In genomic region chr5:41156739-41157138, GRCh38 we compare ENCODE assay signal across 17 cellular contexts. TPM values are rescaled to one million over a fixed set of nuclear protein-coding genes. Genes with fewer than 3 reads are reported as not detected.
DNase-seq lines count a peak whose midpoint lies in the region; ATAC-seq and TF ChIP-seq lines count a peak whose summit lies in the region.
"Had no signal": no experiment of that assay in that cellular context is flagged by ENCODE, and none has a peak within 500 bp of the region (broad histone marks: within the 10 kb centered on the region; RNA-seq: fewer than 3 reads in every experiment).

No MANE protein-coding gene starts in this region.

- no peak for TF ChIP-seq RAD21 in IMR-90 (IDR thresholded peaks at IDR 0.05; ENCODE audit: low read length)

- H3K18ac ChIP-seq in IMR-90 (ENCODE audit: low read depth, low read length) = peak overlapping the region; percentile 99

- H3K4me2 ChIP-seq in IMR-90 (ENCODE audit: low read depth, low read length) = no peak overlapping the region
- H3K4me2 ChIP-seq: GM23338, neural progenitor cell had no signal

- peak overlapping the region; percentile 75 for H2BK120ac ChIP-seq in IMR-90 (ENCODE audit: low read depth, low read length)

- no peak overlapping the region for H2AK5ac ChIP-seq in IMR-90 (ENCODE audit: low read depth, low read length)

- H2AFZ ChIP-seq in IMR-90 (replicated peaks; ENCODE audit: low read length, poor library complexity) = no peak overlapping the region
- H2AFZ ChIP-seq: GM23338, neural progenitor cell had no signal

- no peaks in the 10 kb centered on the region for H3K9me3 ChIP-seq in IMR-90 (ENCODE audit: control insufficient read depth, insufficient read depth, low read length)
- H3K9me3 ChIP-seq: ascending aorta, heart left ventricle had no signal

- H3K9ac ChIP-seq in IMR-90 (ENCODE audit: low read depth, low read length) = no peak overlapping the region; the same call in 1 of the 2 replicates
- H3K9ac ChIP-seq: neural progenitor cell had no signal

- ATAC-seq in IMR-90 (ENCODE audit: low read depth) (0 out of 2 replicates have a peak, but pooled peaks have one; percentile 35), left colon (peak; percentile 87), SK-N-SH treated with all-trans-retinoic acid at 6 μM for 48 hours (no peak), GM18867 (IDR thresholded peaks at IDR 0.05; ENCODE audit: unreplicated experiment) (no peak)
- ATAC-seq: GM12878, GM23338, Panc1 had no signal

- DNase-seq in AG04449 (ENCODE audit: low read depth, low spot score) = peak; percentile 29
- DNase-seq in IMR-90 = peak; percentile 90
- peak; percentile 75 to 94 for DNase-seq in cardiac fibroblast (ENCODE audit: low read depth in 2 of 2)
- no peak for DNase-seq in left colon
- DNase-seq in GF-D8 (lab: John Stamatoyannopoulos, UW) = no peak
- no peak for DNase-seq in islet precursor cell
- DNase-seq: activated CD4-positive, alpha-beta T cell treated with anti-CD3 and anti-CD28 coated beads for 48 hours; activated CD8-positive, alpha-beta memory T cell treated with anti-CD3 and anti-CD28 coated beads, Interleukin-2, amount 50 U/mL, for 48 hours; activated gamma-delta T cell; heart left ventricle had no signal

- TF ChIP-seq CTCF in AG04449 (IDR thresholded peaks at IDR 0.05; ENCODE audit: insufficient read depth, low read length, missing control alignments) (no peak), IMR-90 (conservative IDR thresholded peaks at IDR 0.05; ENCODE audit: low read depth, low read length) (no peak), cardiac fibroblast (IDR thresholded peaks at IDR 0.05; ENCODE audit: low read depth, low read length) (no peak)

- in situ Hi-C loops in IMR-90 (cut with MboI; ENCODE audit: low sequenced_read_pairs) = no loop called here

- no peak overlapping the region for H3K56ac ChIP-seq in IMR-90 (ENCODE audit: extremely low read depth, insufficient read depth, low read length)

- dilution Hi-C loops in IMR-90 (cut with HindIII; ENCODE audit: low sequenced_read_pairs, unreplicated experiment) = no loop called here

- CTCF ChIA-PET in AG04449 (lab: Yijun Ruan, JAX) = no interaction called here
- CTCF ChIA-PET in IMR-90 (lab: Yijun Ruan, JAX) = no interaction called here

- H3K4me3 ChIP-seq in AG04449 (ENCODE audit: low read depth, low read length) = no peak overlapping the region
- no peak overlapping the region for H3K4me3 ChIP-seq in IMR-90 (ENCODE audit: insufficient read depth, low read depth, low read length)
- no peak overlapping the region for H3K4me3 ChIP-seq in cardiac fibroblast (replicated peaks in 1 of 2; ENCODE audit: low read depth in 2 of 2, low read length in 2 of 2)
- H3K4me3 ChIP-seq: ascending aorta, GM12878, GM23338, heart left ventricle, neural progenitor cell had no signal

- H4K8ac ChIP-seq in IMR-90 (ENCODE audit: low read depth in 2 of 2, low read length in 2 of 2) = peak overlapping the region in 1 of 2 experiments; percentile 41; a peak in 1 of 4 replicates

- no peaks in the 10 kb centered on the region for H3K36me3 ChIP-seq in IMR-90 (ENCODE audit: control insufficient read depth, insufficient read depth, low read length)
- H3K36me3 ChIP-seq: ascending aorta, neural progenitor cell had no signal

- H3K4me1 ChIP-seq in IMR-90 (ENCODE audit: control insufficient read depth, insufficient read depth, low read length) = peaks cover 14% of the 10 kb centered on the region
- H3K4me1 ChIP-seq: ascending aorta, heart left ventricle, neural progenitor cell had no signal

- intact Hi-C loops in IMR-90 (cut with micrococcal nuclease) = no loop called here
- intact Hi-C loops in left colon (cut with DNase I, micrococcal nuclease) = no loop called here

- H3K23ac ChIP-seq in IMR-90 (ENCODE audit: low read depth, low read length) = no peak overlapping the region

- no peaks in the 10 kb centered on the region for H3K27me3 ChIP-seq in IMR-90 (ENCODE audit: control insufficient read depth, insufficient read depth, low read length)
- H3K27me3 ChIP-seq: ascending aorta, heart left ventricle, neural progenitor cell had no signal

- TF ChIP-seq POLR2A in IMR-90 (IDR thresholded peaks at IDR 0.05; ENCODE audit: low read depth, low read length) = no peak

- H4K20me1 ChIP-seq in IMR-90 (ENCODE audit: insufficient read depth, low read length) = no peaks in the 10 kb centered on the region

- H3K14ac ChIP-seq in IMR-90 (replicated peaks; ENCODE audit: low read depth, low read length) = peak overlapping the region; percentile 34; the same call in 1 of the 2 replicates

- H3K27ac ChIP-seq in IMR-90 (ENCODE audit: insufficient read depth, low read length) = no peak overlapping the region
- H3K27ac ChIP-seq: ascending aorta, heart left ventricle, neural progenitor cell had no signal

- peaks cover 0 to 5% of the 10 kb centered on the region in 2 experiments; a peak in 1 of 4 replicates for H3K79me1 ChIP-seq in IMR-90 (ENCODE audit: low read depth in 1 of 2, low read length in 2 of 2)

- peak overlapping the region; percentile 54 for H2BK5ac ChIP-seq in IMR-90 (ENCODE audit: low read depth, low read length, poor library complexity, severe bottlenecking)

- no peak overlapping the region for H2AK9ac ChIP-seq in IMR-90 (replicated peaks; ENCODE audit: low read depth, low read length, poor library complexity)

- H3K4ac ChIP-seq in IMR-90 (ENCODE audit: low read depth, low read length) = no peak overlapping the region; the same call in 1 of the 2 replicates

- BruUV-seq in IMR-90 (replicated peaks; lab: Mats Ljungman, UMichigan) = no TSS peak

- H3K9me1 ChIP-seq in IMR-90 (ENCODE audit: insufficient read depth, low read length) = peaks cover 8% of the 10 kb centered on the region; the same call in 1 of the 2 replicates

- H4K5ac ChIP-seq in IMR-90 (ENCODE audit: low read depth, low read length) = peak overlapping the region; percentile 84; the same call in 1 of the 2 replicates

- 0 out of 3 replicates have a peak overlapping the region, but pooled peaks have one; percentile 25 for H2BK15ac ChIP-seq in IMR-90 (ENCODE audit: low read depth, low read length)

- 0 out of 2 replicates have a peak overlapping the region, but pooled peaks have one; percentile 66 for H2BK20ac ChIP-seq in IMR-90 (ENCODE audit: low read depth, low read length)

- H4K91ac ChIP-seq in IMR-90 (ENCODE audit: insufficient read depth, low read depth, low read length) = no peak overlapping the region

- POLR2A ChIA-PET in AG04449 (lab: Yijun Ruan, JAX) = no interaction called here
- POLR2A ChIA-PET in IMR-90 (lab: Charles Lee; ENCODE audit: unreplicated experiment) = no interaction called here

TF ChIP-seq in IMR-90, 13 proteins besides CTCF, POLR2A, EP300 and RAD21:
- TF ChIP-seq RCOR1 (IDR thresholded peaks at IDR 0.05; ENCODE audit: insufficient replicate concordance, low read length) (no peak), FOS (IDR thresholded peaks at IDR 0.05; ENCODE audit: low read depth, low read length) (no peak), CEBPB (IDR thresholded peaks at IDR 0.05; ENCODE audit: low read depth, low read length) (peak; percentile 94), CHD1 (IDR thresholded peaks at IDR 0.05; ENCODE audit: low read depth, low read length) (no peak), MAFK (IDR thresholded peaks at IDR 0.05; ENCODE audit: low read depth, low read length) (no peak), MAZ (IDR thresholded peaks at IDR 0.05; ENCODE audit: borderline replicate concordance, low read depth, low read length) (no peak), SMC3 (IDR thresholded peaks at IDR 0.05; ENCODE audit: low read depth, low read length) (no peak), MXI1 (IDR thresholded peaks at IDR 0.05; ENCODE audit: borderline replicate concordance, low read depth, low read length) (no peak), RFX5 (IDR thresholded peaks at IDR 0.05; ENCODE audit: low read depth, low read length) (no peak)
TF ChIP-seq in IMR-90: peak in this region for 1.

TF ChIP-seq in SK-N-SH treated with all-trans-retinoic acid at 6 μM for 48 hours, 23 proteins besides CTCF, POLR2A, EP300 and RAD21 (continues in another document):
- TF ChIP-seq ZNF565 (CRISPR knock-in tag; conservative IDR thresholded peaks at IDR 0.05; ENCODE audit: low read depth) = no peak
- TF ChIP-seq ARNTL (CRISPR knock-in tag; IDR thresholded peaks at IDR 0.05; ENCODE audit: borderline replicate concordance, low read depth) = no peak
- TF ChIP-seq, protein P1, sequence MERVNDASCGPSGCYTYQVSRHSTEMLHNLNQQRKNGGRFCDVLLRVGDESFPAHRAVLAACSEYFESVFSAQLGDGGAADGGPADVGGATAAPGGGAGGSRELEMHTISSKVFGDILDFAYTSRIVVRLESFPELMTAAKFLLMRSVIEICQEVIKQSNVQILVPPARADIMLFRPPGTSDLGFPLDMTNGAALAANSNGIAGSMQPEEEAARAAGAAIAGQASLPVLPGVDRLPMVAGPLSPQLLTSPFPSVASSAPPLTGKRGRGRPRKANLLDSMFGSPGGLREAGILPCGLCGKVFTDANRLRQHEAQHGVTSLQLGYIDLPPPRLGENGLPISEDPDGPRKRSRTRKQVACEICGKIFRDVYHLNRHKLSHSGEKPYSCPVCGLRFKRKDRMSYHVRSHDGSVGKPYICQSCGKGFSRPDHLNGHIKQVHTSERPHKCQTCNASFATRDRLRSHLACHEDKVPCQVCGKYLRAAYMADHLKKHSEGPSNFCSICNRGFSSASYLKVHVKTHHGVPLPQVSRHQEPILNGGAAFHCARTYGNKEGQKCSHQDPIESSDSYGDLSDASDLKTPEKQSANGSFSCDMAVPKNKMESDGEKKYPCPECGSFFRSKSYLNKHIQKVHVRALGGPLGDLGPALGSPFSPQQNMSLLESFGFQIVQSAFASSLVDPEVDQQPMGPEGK (CRISPR knock-in tag; IDR thresholded peaks at IDR 0.05; ENCODE audit: borderline replicate concordance) = no peak
- TF ChIP-seq ZNF8 (CRISPR knock-in tag; IDR thresholded peaks at IDR 0.05) = no peak
- no peak for TF ChIP-seq CREB5 (CRISPR knock-in tag; IDR thresholded peaks at IDR 0.05; ENCODE audit: low read depth)
- no peak for TF ChIP-seq BACH2 (CRISPR knock-in tag; IDR thresholded peaks at IDR 0.05; ENCODE audit: borderline replicate concordance)
- no peak for TF ChIP-seq ZFP3 (CRISPR knock-in tag; IDR thresholded peaks at IDR 0.05)

RNA-seq across cellular contexts. Expression of gene C6, which starts 56.6 kb away (rescaled TPM):
- total RNA-seq in IMR-90 (2012; rRNA removed) (under 0.01 and 0.18 TPM in 2 replicates), left colon (1 to 10 TPM in 1 of 2 donors, under 1 TPM in 1; 0.92 to 1.0 TPM)
- 0.05 and 0.09 TPM in 2 replicates for polyA plus RNA-seq in IMR-90 (2012; rRNA removed)
- 0.05 and 0.08 TPM in 2 replicates for polyA plus RNA-seq in IMR-90 (2012; cell fraction: cytosol; rRNA removed)
- polyA plus RNA-seq in IMR-90 (2012; cell fraction: nucleus; rRNA removed; ENCODE audit: low replicate concordance) = 0.12 and 0.32 TPM in 2 replicates
- total RNA-seq: GM23338 had no signal
- polyA plus RNA-seq: GM12878, GM23338 had no signal

Comparison
In these comparisons a context has a peak if more than half of its experiments do, and no peak if none do; other contexts are left out.
1. DNase-seq: peak in AG04449 (single experiment), IMR-90 (single experiment) and cardiac fibroblast (2 of 2); none in left colon (0 of 2), GF-D8 (single experiment) and islet precursor cell (single experiment).
2. ATAC-seq: peak in IMR-90 (single experiment) and left colon (single experiment); none in SK-N-SH treated with all-trans-retinoic acid at 6 μM for 48 hours (single experiment) and GM18867 (single experiment).